In the genomic region with DNA sequence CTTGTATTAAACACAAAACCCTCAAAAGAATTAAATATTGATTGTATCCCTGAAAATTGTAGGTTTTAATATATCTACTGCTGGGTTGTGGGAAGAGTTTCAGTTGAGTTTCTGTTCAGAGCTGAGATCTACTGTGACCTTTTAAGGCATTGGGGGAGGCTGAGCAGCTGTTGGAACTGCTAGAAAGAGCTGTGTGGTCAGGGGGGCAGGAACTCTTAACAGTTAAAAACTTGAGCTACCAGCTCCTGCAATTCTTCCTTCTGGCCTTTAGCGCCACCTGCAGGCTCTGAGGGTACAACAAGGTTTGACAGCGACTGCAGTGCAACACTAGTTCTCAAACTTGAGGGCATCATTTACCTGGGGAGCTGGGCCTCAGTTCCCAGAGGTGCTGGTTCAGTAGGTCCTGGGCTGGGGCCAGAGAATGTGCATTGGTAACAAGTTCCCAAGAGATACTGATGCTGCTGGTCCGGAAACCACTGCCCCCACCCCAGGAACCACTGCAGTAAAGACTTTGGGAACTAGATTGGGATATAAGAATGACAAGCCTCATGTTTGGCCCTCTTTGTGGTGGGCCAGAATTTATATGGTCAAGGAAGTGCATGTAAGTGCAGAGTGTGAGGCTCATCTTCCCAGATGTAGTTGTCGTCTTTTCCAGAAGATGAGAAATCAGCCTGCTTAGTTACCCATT, we compare ENCODE assay signal across 1 cellular context.
A peak's percentile ranks its signal among the peaks of the same experiment; 100 is the strongest.
TF ChIP-seq lines count a peak whose summit lies in the region.

No MANE protein-coding gene starts in this region.

TF ChIP-seq in GM12878, 131 proteins besides CTCF, POLR2A, EP300 and RAD21 (continued from another document and continues in another):
- TF ChIP-seq, protein P1, sequence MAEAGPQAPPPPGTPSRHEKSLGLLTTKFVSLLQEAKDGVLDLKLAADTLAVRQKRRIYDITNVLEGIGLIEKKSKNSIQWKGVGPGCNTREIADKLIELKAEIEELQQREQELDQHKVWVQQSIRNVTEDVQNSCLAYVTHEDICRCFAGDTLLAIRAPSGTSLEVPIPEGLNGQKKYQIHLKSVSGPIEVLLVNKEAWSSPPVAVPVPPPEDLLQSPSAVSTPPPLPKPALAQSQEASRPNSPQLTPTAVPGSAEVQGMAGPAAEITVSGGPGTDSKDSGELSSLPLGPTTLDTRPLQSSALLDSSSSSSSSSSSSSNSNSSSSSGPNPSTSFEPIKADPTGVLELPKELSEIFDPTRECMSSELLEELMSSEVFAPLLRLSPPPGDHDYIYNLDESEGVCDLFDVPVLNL (IDR thresholded peaks at IDR 0.05; ENCODE audit: low read depth, low read length), result no peak
- no peak for TF ChIP-seq TARDBP (IDR thresholded peaks at IDR 0.05; ENCODE audit: borderline replicate concordance)
- TF ChIP-seq, protein P2, sequence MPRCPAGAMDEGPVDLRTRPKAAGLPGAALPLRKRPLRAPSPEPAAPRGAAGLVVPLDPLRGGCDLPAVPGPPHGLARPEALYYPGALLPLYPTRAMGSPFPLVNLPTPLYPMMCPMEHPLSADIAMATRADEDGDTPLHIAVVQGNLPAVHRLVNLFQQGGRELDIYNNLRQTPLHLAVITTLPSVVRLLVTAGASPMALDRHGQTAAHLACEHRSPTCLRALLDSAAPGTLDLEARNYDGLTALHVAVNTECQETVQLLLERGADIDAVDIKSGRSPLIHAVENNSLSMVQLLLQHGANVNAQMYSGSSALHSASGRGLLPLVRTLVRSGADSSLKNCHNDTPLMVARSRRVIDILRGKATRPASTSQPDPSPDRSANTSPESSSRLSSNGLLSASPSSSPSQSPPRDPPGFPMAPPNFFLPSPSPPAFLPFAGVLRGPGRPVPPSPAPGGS (IDR thresholded peaks at IDR 0.05; ENCODE audit: borderline replicate concordance, insufficient read depth, low read depth, low read length, poor library complexity, severe bottlenecking), result no peak
- TF ChIP-seq, protein P3, sequence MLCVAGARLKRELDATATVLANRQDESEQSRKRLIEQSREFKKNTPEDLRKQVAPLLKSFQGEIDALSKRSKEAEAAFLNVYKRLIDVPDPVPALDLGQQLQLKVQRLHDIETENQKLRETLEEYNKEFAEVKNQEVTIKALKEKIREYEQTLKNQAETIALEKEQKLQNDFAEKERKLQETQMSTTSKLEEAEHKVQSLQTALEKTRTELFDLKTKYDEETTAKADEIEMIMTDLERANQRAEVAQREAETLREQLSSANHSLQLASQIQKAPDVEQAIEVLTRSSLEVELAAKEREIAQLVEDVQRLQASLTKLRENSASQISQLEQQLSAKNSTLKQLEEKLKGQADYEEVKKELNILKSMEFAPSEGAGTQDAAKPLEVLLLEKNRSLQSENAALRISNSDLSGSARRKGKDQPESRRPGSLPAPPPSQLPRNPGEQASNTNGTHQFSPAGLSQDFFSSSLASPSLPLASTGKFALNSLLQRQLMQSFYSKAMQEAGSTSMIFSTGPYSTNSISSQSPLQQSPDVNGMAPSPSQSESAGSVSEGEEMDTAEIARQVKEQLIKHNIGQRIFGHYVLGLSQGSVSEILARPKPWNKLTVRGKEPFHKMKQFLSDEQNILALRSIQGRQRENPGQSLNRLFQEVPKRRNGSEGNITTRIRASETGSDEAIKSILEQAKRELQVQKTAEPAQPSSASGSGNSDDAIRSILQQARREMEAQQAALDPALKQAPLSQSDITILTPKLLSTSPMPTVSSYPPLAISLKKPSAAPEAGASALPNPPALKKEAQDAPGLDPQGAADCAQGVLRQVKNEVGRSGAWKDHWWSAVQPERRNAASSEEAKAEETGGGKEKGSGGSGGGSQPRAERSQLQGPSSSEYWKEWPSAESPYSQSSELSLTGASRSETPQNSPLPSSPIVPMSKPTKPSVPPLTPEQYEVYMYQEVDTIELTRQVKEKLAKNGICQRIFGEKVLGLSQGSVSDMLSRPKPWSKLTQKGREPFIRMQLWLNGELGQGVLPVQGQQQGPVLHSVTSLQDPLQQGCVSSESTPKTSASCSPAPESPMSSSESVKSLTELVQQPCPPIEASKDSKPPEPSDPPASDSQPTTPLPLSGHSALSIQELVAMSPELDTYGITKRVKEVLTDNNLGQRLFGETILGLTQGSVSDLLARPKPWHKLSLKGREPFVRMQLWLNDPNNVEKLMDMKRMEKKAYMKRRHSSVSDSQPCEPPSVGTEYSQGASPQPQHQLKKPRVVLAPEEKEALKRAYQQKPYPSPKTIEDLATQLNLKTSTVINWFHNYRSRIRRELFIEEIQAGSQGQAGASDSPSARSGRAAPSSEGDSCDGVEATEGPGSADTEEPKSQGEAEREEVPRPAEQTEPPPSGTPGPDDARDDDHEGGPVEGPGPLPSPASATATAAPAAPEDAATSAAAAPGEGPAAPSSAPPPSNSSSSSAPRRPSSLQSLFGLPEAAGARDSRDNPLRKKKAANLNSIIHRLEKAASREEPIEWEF (IDR thresholded peaks at IDR 0.05; ENCODE audit: insufficient replicate concordance, low read depth, low read length), result peak; percentile 45
- TF ChIP-seq RB1 (IDR thresholded peaks at IDR 0.05; ENCODE audit: borderline replicate concordance), result no peak
- peak; percentile 54; the same call in 1 of the 2 replicates for TF ChIP-seq MEF2A (IDR thresholded peaks at IDR 0.05; ENCODE audit: insufficient read depth, low read depth, low read length)
- TF ChIP-seq, protein P4, sequence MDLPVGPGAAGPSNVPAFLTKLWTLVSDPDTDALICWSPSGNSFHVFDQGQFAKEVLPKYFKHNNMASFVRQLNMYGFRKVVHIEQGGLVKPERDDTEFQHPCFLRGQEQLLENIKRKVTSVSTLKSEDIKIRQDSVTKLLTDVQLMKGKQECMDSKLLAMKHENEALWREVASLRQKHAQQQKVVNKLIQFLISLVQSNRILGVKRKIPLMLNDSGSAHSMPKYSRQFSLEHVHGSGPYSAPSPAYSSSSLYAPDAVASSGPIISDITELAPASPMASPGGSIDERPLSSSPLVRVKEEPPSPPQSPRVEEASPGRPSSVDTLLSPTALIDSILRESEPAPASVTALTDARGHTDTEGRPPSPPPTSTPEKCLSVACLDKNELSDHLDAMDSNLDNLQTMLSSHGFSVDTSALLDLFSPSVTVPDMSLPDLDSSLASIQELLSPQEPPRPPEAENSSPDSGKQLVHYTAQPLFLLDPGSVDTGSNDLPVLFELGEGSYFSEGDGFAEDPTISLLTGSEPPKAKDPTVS (IDR thresholded peaks at IDR 0.05; ENCODE audit: low read depth, low read length), result peak; percentile 33; the same call in 1 of the 2 replicates
- TF ChIP-seq POU2F2 (IDR thresholded peaks at IDR 0.05; ENCODE audit: borderline replicate concordance, low read depth, low read length), result peak; percentile 28; the same call in 1 of the 3 replicates
- peak; percentile 79 for TF ChIP-seq EED (IDR thresholded peaks at IDR 0.05; ENCODE audit: low read depth)
- TF ChIP-seq, protein P5, sequence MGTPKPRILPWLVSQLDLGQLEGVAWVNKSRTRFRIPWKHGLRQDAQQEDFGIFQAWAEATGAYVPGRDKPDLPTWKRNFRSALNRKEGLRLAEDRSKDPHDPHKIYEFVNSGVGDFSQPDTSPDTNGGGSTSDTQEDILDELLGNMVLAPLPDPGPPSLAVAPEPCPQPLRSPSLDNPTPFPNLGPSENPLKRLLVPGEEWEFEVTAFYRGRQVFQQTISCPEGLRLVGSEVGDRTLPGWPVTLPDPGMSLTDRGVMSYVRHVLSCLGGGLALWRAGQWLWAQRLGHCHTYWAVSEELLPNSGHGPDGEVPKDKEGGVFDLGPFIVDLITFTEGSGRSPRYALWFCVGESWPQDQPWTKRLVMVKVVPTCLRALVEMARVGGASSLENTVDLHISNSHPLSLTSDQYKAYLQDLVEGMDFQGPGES (IDR thresholded peaks at IDR 0.05), result no peak
- peak; percentile 87; the same call in 1 of the 2 replicates for TF ChIP-seq WRNIP1 (IDR thresholded peaks at IDR 0.05; ENCODE audit: borderline replicate concordance, low read depth, low read length)
- TF ChIP-seq JUNB (IDR thresholded peaks at IDR 0.05), result no peak; the same call in 1 of the 2 replicates
- peak; percentile 31; the same call in 1 of the 2 replicates for TF ChIP-seq BCL11A (IDR thresholded peaks at IDR 0.05; ENCODE audit: low read depth, low read length)
- TF ChIP-seq CHD2 (IDR thresholded peaks at IDR 0.05; ENCODE audit: borderline replicate concordance, low read depth, low read length), result no peak
- TF ChIP-seq, protein P6, sequence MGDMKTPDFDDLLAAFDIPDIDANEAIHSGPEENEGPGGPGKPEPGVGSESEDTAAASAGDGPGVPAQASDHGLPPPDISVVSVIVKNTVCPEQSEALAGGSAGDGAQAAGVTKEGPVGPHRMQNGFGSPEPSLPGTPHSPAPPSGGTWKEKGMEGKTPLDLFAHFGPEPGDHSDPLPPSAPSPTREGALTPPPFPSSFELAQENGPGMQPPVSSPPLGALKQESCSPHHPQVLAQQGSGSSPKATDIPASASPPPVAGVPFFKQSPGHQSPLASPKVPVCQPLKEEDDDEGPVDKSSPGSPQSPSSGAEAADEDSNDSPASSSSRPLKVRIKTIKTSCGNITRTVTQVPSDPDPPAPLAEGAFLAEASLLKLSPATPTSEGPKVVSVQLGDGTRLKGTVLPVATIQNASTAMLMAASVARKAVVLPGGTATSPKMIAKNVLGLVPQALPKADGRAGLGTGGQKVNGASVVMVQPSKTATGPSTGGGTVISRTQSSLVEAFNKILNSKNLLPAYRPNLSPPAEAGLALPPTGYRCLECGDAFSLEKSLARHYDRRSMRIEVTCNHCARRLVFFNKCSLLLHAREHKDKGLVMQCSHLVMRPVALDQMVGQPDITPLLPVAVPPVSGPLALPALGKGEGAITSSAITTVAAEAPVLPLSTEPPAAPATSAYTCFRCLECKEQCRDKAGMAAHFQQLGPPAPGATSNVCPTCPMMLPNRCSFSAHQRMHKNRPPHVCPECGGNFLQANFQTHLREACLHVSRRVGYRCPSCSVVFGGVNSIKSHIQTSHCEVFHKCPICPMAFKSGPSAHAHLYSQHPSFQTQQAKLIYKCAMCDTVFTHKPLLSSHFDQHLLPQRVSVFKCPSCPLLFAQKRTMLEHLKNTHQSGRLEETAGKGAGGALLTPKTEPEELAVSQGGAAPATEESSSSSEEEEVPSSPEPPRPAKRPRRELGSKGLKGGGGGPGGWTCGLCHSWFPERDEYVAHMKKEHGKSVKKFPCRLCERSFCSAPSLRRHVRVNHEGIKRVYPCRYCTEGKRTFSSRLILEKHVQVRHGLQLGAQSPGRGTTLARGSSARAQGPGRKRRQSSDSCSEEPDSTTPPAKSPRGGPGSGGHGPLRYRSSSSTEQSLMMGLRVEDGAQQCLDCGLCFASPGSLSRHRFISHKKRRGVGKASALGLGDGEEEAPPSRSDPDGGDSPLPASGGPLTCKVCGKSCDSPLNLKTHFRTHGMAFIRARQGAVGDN (IDR thresholded peaks at IDR 0.05), result no peak
- TF ChIP-seq CHD1 (IDR thresholded peaks at IDR 0.05; ENCODE audit: low read depth, low read length), result no peak
- TF ChIP-seq HCFC1 (IDR thresholded peaks at IDR 0.05; ENCODE audit: low read length), result no peak
- no peak for TF ChIP-seq TBL1XR1 (IDR thresholded peaks at IDR 0.05; ENCODE audit: low read depth, low read length)
- no peak for TF ChIP-seq KAT2A (conservative IDR thresholded peaks at IDR 0.05; ENCODE audit: control insufficient read depth, low read depth, low read length)
- TF ChIP-seq NFXL1 (IDR thresholded peaks at IDR 0.05; ENCODE audit: borderline replicate concordance), result no peak
- TF ChIP-seq, protein P7, sequence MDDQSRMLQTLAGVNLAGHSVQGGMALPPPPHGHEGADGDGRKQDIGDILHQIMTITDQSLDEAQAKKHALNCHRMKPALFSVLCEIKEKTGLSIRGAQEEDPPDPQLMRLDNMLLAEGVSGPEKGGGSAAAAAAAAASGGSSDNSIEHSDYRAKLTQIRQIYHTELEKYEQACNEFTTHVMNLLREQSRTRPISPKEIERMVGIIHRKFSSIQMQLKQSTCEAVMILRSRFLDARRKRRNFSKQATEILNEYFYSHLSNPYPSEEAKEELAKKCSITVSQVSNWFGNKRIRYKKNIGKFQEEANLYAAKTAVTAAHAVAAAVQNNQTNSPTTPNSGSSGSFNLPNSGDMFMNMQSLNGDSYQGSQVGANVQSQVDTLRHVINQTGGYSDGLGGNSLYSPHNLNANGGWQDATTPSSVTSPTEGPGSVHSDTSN (IDR thresholded peaks at IDR 0.05; ENCODE audit: insufficient replicate concordance, low read depth, low read length), result peak; percentile 33
- TF ChIP-seq ZBED1 (IDR thresholded peaks at IDR 0.05; ENCODE audit: borderline replicate concordance), result peak; percentile 50; the same call in 1 of the 2 replicates
- TF ChIP-seq ATF7 (IDR thresholded peaks at IDR 0.05; ENCODE audit: low read depth), result peak; percentile 53; the same call in 1 of the 2 replicates
- TF ChIP-seq, protein P8, sequence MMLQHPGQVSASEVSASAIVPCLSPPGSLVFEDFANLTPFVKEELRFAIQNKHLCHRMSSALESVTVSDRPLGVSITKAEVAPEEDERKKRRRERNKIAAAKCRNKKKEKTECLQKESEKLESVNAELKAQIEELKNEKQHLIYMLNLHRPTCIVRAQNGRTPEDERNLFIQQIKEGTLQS (IDR thresholded peaks at IDR 0.05; ENCODE audit: borderline replicate concordance, extremely low read depth, low read depth, low read length), result no peak
- TF ChIP-seq, protein P9, sequence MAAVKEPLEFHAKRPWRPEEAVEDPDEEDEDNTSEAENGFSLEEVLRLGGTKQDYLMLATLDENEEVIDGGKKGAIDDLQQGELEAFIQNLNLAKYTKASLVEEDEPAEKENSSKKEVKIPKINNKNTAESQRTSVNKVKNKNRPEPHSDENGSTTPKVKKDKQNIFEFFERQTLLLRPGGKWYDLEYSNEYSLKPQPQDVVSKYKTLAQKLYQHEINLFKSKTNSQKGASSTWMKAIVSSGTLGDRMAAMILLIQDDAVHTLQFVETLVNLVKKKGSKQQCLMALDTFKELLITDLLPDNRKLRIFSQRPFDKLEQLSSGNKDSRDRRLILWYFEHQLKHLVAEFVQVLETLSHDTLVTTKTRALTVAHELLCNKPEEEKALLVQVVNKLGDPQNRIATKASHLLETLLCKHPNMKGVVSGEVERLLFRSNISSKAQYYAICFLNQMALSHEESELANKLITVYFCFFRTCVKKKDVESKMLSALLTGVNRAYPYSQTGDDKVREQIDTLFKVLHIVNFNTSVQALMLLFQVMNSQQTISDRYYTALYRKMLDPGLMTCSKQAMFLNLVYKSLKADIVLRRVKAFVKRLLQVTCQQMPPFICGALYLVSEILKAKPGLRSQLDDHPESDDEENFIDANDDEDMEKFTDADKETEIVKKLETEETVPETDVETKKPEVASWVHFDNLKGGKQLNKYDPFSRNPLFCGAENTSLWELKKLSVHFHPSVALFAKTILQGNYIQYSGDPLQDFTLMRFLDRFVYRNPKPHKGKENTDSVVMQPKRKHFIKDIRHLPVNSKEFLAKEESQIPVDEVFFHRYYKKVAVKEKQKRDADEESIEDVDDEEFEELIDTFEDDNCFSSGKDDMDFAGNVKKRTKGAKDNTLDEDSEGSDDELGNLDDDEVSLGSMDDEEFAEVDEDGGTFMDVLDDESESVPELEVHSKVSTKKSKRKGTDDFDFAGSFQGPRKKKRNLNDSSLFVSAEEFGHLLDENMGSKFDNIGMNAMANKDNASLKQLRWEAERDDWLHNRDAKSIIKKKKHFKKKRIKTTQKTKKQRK (IDR thresholded peaks at IDR 0.05; ENCODE audit: low read depth, low read length), result no peak
- TF ChIP-seq NR2C2 (IDR thresholded peaks at IDR 0.05; ENCODE audit: borderline replicate concordance, control insufficient read depth, insufficient read length, low read depth), result no peak
- no peak for TF ChIP-seq TCF7 (IDR thresholded peaks at IDR 0.05; ENCODE audit: borderline replicate concordance)
- TF ChIP-seq CBX3 (IDR thresholded peaks at IDR 0.05; ENCODE audit: borderline replicate concordance, low read depth), result no peak
- TF ChIP-seq HDAC6 (IDR thresholded peaks at IDR 0.05; ENCODE audit: unreplicated experiment), result no peak
